1 cellular context compared by ENCODE assay signal in genomic region chr6:36118550-36119107, GRCh38.
TF ChIP-seq lines count a peak whose summit lies in the region.

No MANE protein-coding gene starts in this region.

TF ChIP-seq in K562, 482 proteins besides CTCF, POLR2A, EP300 and RAD21 (continued from another document and continues in another):
- TF ChIP-seq CHAMP1 (IDR thresholded peaks at IDR 0.05) (no peak; the same call in 1 of the 2 replicates), NFIC (IDR thresholded peaks at IDR 0.05) (peak; percentile 87), ARNT (IDR thresholded peaks at IDR 0.05) (peak; percentile 40 to 66; a peak in 2 of 4 replicates), ARID4B (CRISPR knock-in tag; IDR thresholded peaks at IDR 0.05) (peak; percentile 39; the same call in 1 of the 2 replicates), NFATC3 (IDR thresholded peaks at IDR 0.05) (no peak; the same call in 1 of the 2 replicates), GATAD2A (IDR thresholded peaks at IDR 0.05) (peak; percentile 57; the same call in 1 of the 2 replicates), NR2C2 (CRISPR knock-in tag; IDR thresholded peaks at IDR 0.05) (peak; percentile 59; the same call in 1 of the 2 replicates), NR2C2 (tag; IDR thresholded peaks at IDR 0.05) (peak; percentile 86), ZNF778 (CRISPR knock-in tag; IDR thresholded peaks at IDR 0.05) (no peak), CEBPZ (IDR thresholded peaks at IDR 0.05; ENCODE audit: borderline replicate concordance, low read depth, low read length) (no peak), HMBOX1 (IDR thresholded peaks at IDR 0.05) (peak; percentile 93), NFRKB (IDR thresholded peaks at IDR 0.05; ENCODE audit: low read depth) (no peak), THAP12 (CRISPR knock-in tag; IDR thresholded peaks at IDR 0.05) (no peak), C11orf30 (IDR thresholded peaks at IDR 0.05; ENCODE audit: low read depth) (peak; percentile 90), ZNF146 (CRISPR knock-in tag; IDR thresholded peaks at IDR 0.05; ENCODE audit: unreplicated experiment) (no peak), BRF2 (IDR thresholded peaks at IDR 0.05; ENCODE audit: borderline replicate concordance, insufficient read depth, insufficient read length) (no peak), NCOR1 (IDR thresholded peaks at IDR 0.05) (peak; percentile 81), ZNF174 (CRISPR knock-in tag; IDR thresholded peaks at IDR 0.05) (no peak), NUFIP1 (IDR thresholded peaks at IDR 0.05; ENCODE audit: partially characterized antibody) (no peak), HDAC2 (IDR thresholded peaks at IDR 0.05) (no peak; the same call in 1 of the 2 replicates), NR3C1 (CRISPR knock-in tag; IDR thresholded peaks at IDR 0.05) (no peak), CREB1 (IDR thresholded peaks at IDR 0.05) (peak; percentile 95), CREB1 (CRISPR knock-in tag; IDR thresholded peaks at IDR 0.05) (peak; percentile 89), POLR3A (IDR thresholded peaks at IDR 0.05; ENCODE audit: borderline replicate concordance, extremely low read depth, insufficient read depth, insufficient read length) (no peak), ILF3 (IDR thresholded peaks at IDR 0.05; ENCODE audit: borderline replicate concordance) (no peak), ZNF134 (CRISPR knock-in tag; conservative IDR thresholded peaks at IDR 0.05) (no peak), ZBTB9 (CRISPR knock-in tag; IDR thresholded peaks at IDR 0.05) (0 out of 2 replicates have a peak, but pooled peaks have one; percentile 10), ETV6 (IDR thresholded peaks at IDR 0.05; ENCODE audit: borderline replicate concordance in 1 of 2, low read depth in 2 of 2, low read length in 1 of 2) (no peak), ETV6 (CRISPR knock-in tag; IDR thresholded peaks at IDR 0.05; ENCODE audit: borderline replicate concordance) (no peak), ZNF512 (tag; IDR thresholded peaks at IDR 0.05) (no peak), SMAD1 (IDR thresholded peaks at IDR 0.05; ENCODE audit: low read depth, low read length, partially characterized antibody) (no peak), FIP1L1 (IDR thresholded peaks at IDR 0.05; ENCODE audit: low read depth, low read length, poor library complexity, severe bottlenecking) (no peak), ATF6 (CRISPR knock-in tag; IDR thresholded peaks at IDR 0.05) (no peak), PPARD (CRISPR knock-in tag; IDR thresholded peaks at IDR 0.05) (no peak), ZNF316 (IDR thresholded peaks at IDR 0.05) (peak; percentile 91), HBP1 (CRISPR knock-in tag; IDR thresholded peaks at IDR 0.05) (no peak), RFX5 (IDR thresholded peaks at IDR 0.05; ENCODE audit: low read depth, low read length) (no peak), POLR2H (tag; IDR thresholded peaks at IDR 0.05; ENCODE audit: low read depth) (peak; percentile 48), HNRNPLL (IDR thresholded peaks at IDR 0.05; ENCODE audit: low read depth, low read length, poor library complexity, severe bottlenecking) (no peak), MBD2 (IDR thresholded peaks at IDR 0.05; ENCODE audit: borderline replicate concordance, low read depth) (no peak; the same call in 1 of the 2 replicates)
